In genomic region chr15:66488525-66488924, GRCh38 we compare ENCODE assay signal across 28 cellular contexts.
"Had no signal": no experiment of that assay in that cellular context is flagged by ENCODE, and none has a peak within 500 bp of the region (broad histone marks: within the 10 kb centered on the region; RNA-seq: fewer than 3 reads in every experiment).

No MANE protein-coding gene starts in this region.

- H2AFZ ChIP-seq: hepatocyte had no signal

- ATAC-seq: foreskin keratinocyte; gastroesophageal sphincter; left colon; left ventricle myocardium superior; mucosa of descending colon; natural killer cell treated with Interleukin-12 subunit alpha and Interleukin-12 subunit beta and Interleukin-15 and Interleukin-18, amount 100 ng/mL, for 72 hours; stimulated activated naive B cell treated with anti-CD40 and anti-IgM and Interleukin-4, amounts not matched to agents 10 μg/mL and 1 μg/mL and 100 μg/mL, for 72 hours had no signal

- H3K4me3 Mint-ChIP-seq: dendritic cell treated with granulocyte-macrophage colony-stimulating factor and Interleukin-4, amounts not matched to agents 40 ng/mL and 50 ng/mL, for 4 days; memory B cell; naive B cell; natural killer cell treated with Interleukin-12 subunit alpha and Interleukin-12 subunit beta and Interleukin-15 and Interleukin-18, amount 100 ng/mL, for 72 hours; neural crest cell; stimulated activated naive B cell treated with anti-CD40 and anti-IgM and Interleukin-4, amounts not matched to agents 10 μg/mL and 1 μg/mL and 100 μg/mL, for 72 hours; stimulated activated naive CD8-positive, alpha-beta T cell treated with anti-CD3 and anti-CD28 coated beads, Interleukin-15, Interleukin-2, amounts not matched to agents 100 ng/mL and 50 ng/mL, for 24 hours had no signal

- H3K79me2 ChIP-seq: hepatocyte had no signal

- H3K36me3 ChIP-seq: colonic mucosa, prostate gland had no signal

- H3K27me3 ChIP-seq: colonic mucosa, esophagus muscularis mucosa, foreskin keratinocyte, gastroesophageal sphincter, heart left ventricle, hepatocyte, neutrophil, right atrium auricular region, spleen, tibial nerve, upper lobe of left lung had no signal

- H3K4me3 ChIP-seq: colonic mucosa, esophagus muscularis mucosa, gastroesophageal sphincter, heart left ventricle, hepatocyte, lung, mucosa of descending colon, prostate gland, right atrium auricular region, skin epidermis, spleen, thoracic aorta, tibial nerve, upper lobe of left lung had no signal

- H3K27ac Mint-ChIP-seq: dendritic cell treated with granulocyte-macrophage colony-stimulating factor and Interleukin-4, amounts not matched to agents 40 ng/mL and 50 ng/mL, for 4 days; memory B cell; natural killer cell treated with Interleukin-12 subunit alpha and Interleukin-12 subunit beta and Interleukin-15 and Interleukin-18, amount 100 ng/mL, for 72 hours had no signal

- H3K9me3 ChIP-seq: colonic mucosa, esophagus muscularis mucosa, gastroesophageal sphincter, heart left ventricle, mucosa of descending colon, neutrophil, prostate gland, right atrium auricular region, spleen, thoracic aorta, tibial nerve, upper lobe of left lung had no signal

- H3K27me3 Mint-ChIP-seq: dendritic cell treated with granulocyte-macrophage colony-stimulating factor and Interleukin-4, amounts not matched to agents 40 ng/mL and 50 ng/mL, for 4 days; memory B cell; naive B cell; natural killer cell treated with Interleukin-12 subunit alpha and Interleukin-12 subunit beta and Interleukin-15 and Interleukin-18, amount 100 ng/mL, for 72 hours; stimulated activated naive B cell treated with anti-CD40 and anti-IgM and Interleukin-4, amounts not matched to agents 10 μg/mL and 1 μg/mL and 100 μg/mL, for 72 hours; stimulated activated naive CD8-positive, alpha-beta T cell treated with anti-CD3 and anti-CD28 coated beads, Interleukin-15, Interleukin-2, amounts not matched to agents 100 ng/mL and 50 ng/mL, for 24 hours had no signal

- FAIRE-seq: endothelial cell of umbilical vein, urothelium cell line had no signal

- H3K9me3 Mint-ChIP-seq: dendritic cell treated with granulocyte-macrophage colony-stimulating factor and Interleukin-4, amounts not matched to agents 40 ng/mL and 50 ng/mL, for 4 days; memory B cell; naive B cell; natural killer cell treated with Interleukin-12 subunit alpha and Interleukin-12 subunit beta and Interleukin-15 and Interleukin-18, amount 100 ng/mL, for 72 hours; neural crest cell; stimulated activated naive B cell treated with anti-CD40 and anti-IgM and Interleukin-4, amounts not matched to agents 10 μg/mL and 1 μg/mL and 100 μg/mL, for 72 hours; stimulated activated naive CD8-positive, alpha-beta T cell treated with anti-CD3 and anti-CD28 coated beads, Interleukin-15, Interleukin-2, amounts not matched to agents 100 ng/mL and 50 ng/mL, for 24 hours had no signal

- H3K27ac ChIP-seq: colonic mucosa, esophagus muscularis mucosa, foreskin keratinocyte, gastroesophageal sphincter, heart left ventricle, hepatocyte, neutrophil, prostate gland, right atrium auricular region, skin epidermis, spleen, thoracic aorta, tibial nerve, upper lobe of left lung had no signal

- H3K4me2 ChIP-seq: hepatocyte had no signal

- H3K4me1 Mint-ChIP-seq: memory B cell, neural crest cell had no signal

- DNase-seq: colonic mucosa; effector CD8-positive, alpha-beta T cell; foreskin keratinocyte; heart left ventricle; left colon; left ventricle myocardium superior; mucosa of descending colon; naive B cell; spleen; stimulated activated naive B cell treated with anti-CD40 and anti-IgM and Interleukin-4, amounts not matched to agents 10 μg/mL and 1 μg/mL and 100 μg/mL, for 72 hours; upper lobe of left lung had no signal

- H3K4me1 ChIP-seq: esophagus muscularis mucosa, foreskin keratinocyte, gastroesophageal sphincter, prostate gland had no signal
